Comparison of ENCODE assay signal across 16 cellular contexts in genomic region chr5:78424680-78425079, GRCh38.
DNase-seq lines count a peak whose midpoint lies in the region; ATAC-seq and TF ChIP-seq lines count a peak whose summit lies in the region.
"Had no signal": no experiment of that assay in that cellular context is flagged by ENCODE, and none has a peak within 500 bp of the region (broad histone marks: within the 10 kb centered on the region; RNA-seq: fewer than 3 reads in every experiment).

No MANE protein-coding gene starts in this region.

- no peak for TF ChIP-seq POLR2A in right lobe of liver (IDR thresholded peaks at IDR 0.05)

- POLR2A ChIA-PET in naive thymus-derived CD4-positive, alpha-beta T cell (lab: Charles Lee), result interaction anchor here (0.8 kb wide), 1 partner anchor 21 kb away, joined by 3 read pairs; no protein-coding TSS in a partner anchor

- WGBS in right lobe of liver (ENCODE audit: insufficient coverage, low coverage, low lambda C conversion rate, missing lambda C conversion rate), result 100% methylated on average over 1 of the region's 2 CpGs

- H3K4me1 Mint-ChIP-seq in naive thymus-derived CD4-positive, alpha-beta T cell, result peaks cover 0 to 6% (median 0%) of the 10 kb centered on the region in 7 donors

- no peak for TF ChIP-seq CTCF in right lobe of liver (IDR thresholded peaks at IDR 0.05)

- no peak overlapping the region for H3K27ac Mint-ChIP-seq in naive thymus-derived CD4-positive, alpha-beta T cell
- H3K27ac Mint-ChIP-seq: CD4-positive, alpha-beta T cell had no signal

- intact Hi-C loops in naive thymus-derived CD4-positive, alpha-beta T cell (cut with micrococcal nuclease), result no loop called here
- intact Hi-C loops in right lobe of liver (cut with DNase I), result no loop called here

- H3K36me3 Mint-ChIP-seq in naive thymus-derived CD4-positive, alpha-beta T cell, result peaks cover 13 to 75% (median 47%) of the 10 kb centered on the region in 5 donors

- peak; percentile 18 for ATAC-seq in naive thymus-derived CD4-positive, alpha-beta T cell
- no peak for ATAC-seq in right lobe of liver
- ATAC-seq: HCT116 had no signal

- DNase-seq in NCI-H526 (lab: John Stamatoyannopoulos, UW) (peak; percentile 25 to 30), NCI-H526 treated with DMSO at 0.1 percent for 48 hours (lab: John Stamatoyannopoulos, UW) (no peak), NCI-H1048 (lab: John Stamatoyannopoulos, UW) (peak; percentile 54), hypothalamus (lab: John Stamatoyannopoulos, UW) (no peak), right lobe of liver (no peak)
- no peak for DNase-seq in naive thymus-derived CD4-positive, alpha-beta T cell
- no peak for DNase-seq in stimulated activated naive CD4-positive, alpha-beta T cell treated with Interleukin-2 at 50 U/mL for 16 hours (lab: John Stamatoyannopoulos, UW)
- DNase-seq: ACHN; CD4-positive, alpha-beta T cell; DND-41; GDM1; GM23248; IMR-90; KBM-7 had no signal

- no peak overlapping the region for H3K27ac ChIP-seq in naive thymus-derived CD4-positive, alpha-beta T cell (ENCODE audit: low read depth, low read length)
- no peak overlapping the region for H3K27ac ChIP-seq in right lobe of liver
- H3K27ac ChIP-seq: BLaER1 treated with 17β-estradiol and CSF1 and Interleukin-3, amounts not matched to agents 10 nM and 100 nM; GM23248 had no signal

- no peaks in the 10 kb centered on the region for H3K27me3 ChIP-seq in naive thymus-derived CD4-positive, alpha-beta T cell (ENCODE audit: control insufficient read depth in 2 of 2, insufficient read depth in 2 of 2, low read length in 2 of 2)
- H3K27me3 ChIP-seq in right lobe of liver, result no peaks in the 10 kb centered on the region
- H3K27me3 ChIP-seq: BLaER1 treated with 17β-estradiol and CSF1 and Interleukin-3, amounts not matched to agents 10 nM and 100 nM had no signal

- H3K27me3 Mint-ChIP-seq in naive thymus-derived CD4-positive, alpha-beta T cell, result no peaks in the 10 kb centered on the region
- H3K27me3 Mint-ChIP-seq: CD4-positive, alpha-beta T cell had no signal

- no peak overlapping the region for H3K4me3 ChIP-seq in naive thymus-derived CD4-positive, alpha-beta T cell (ENCODE audit: low read length)
- no peak overlapping the region for H3K4me3 ChIP-seq in right lobe of liver
- H3K4me3 ChIP-seq: BLaER1 treated with 17β-estradiol and CSF1 and Interleukin-3, amounts not matched to agents 10 nM and 100 nM; GM23248 had no signal

- CTCF ChIA-PET in naive thymus-derived CD4-positive, alpha-beta T cell (lab: Charles Lee), result no interaction called here

- no peaks in the 10 kb centered on the region for H3K4me1 ChIP-seq in naive thymus-derived CD4-positive, alpha-beta T cell (ENCODE audit: control insufficient read depth in 2 of 2, insufficient read depth in 2 of 2, low read length in 2 of 2)
- peaks cover 0 to 7% (median 0%) of the 10 kb centered on the region in 4 donors for H3K4me1 ChIP-seq in right lobe of liver

- no peaks in the 10 kb centered on the region for H3K9me3 ChIP-seq in naive thymus-derived CD4-positive, alpha-beta T cell (ENCODE audit: control insufficient read depth in 2 of 3, low read length in 3 of 3)
- H3K9me3 ChIP-seq in right lobe of liver, result no peaks in the 10 kb centered on the region

- peaks cover 0 to 11% (median 4%) of the 10 kb centered on the region in 11 donors for H3K9me3 Mint-ChIP-seq in naive thymus-derived CD4-positive, alpha-beta T cell

- H3K4me3 Mint-ChIP-seq in naive thymus-derived CD4-positive, alpha-beta T cell, result no peak overlapping the region
- H3K4me3 Mint-ChIP-seq: CD4-positive, alpha-beta T cell had no signal

- peaks cover 0 to 5% (median 3%) of the 10 kb centered on the region in 3 experiments for H3K36me3 ChIP-seq in naive thymus-derived CD4-positive, alpha-beta T cell (ENCODE audit: control insufficient read depth in 2 of 3, insufficient read depth in 3 of 3, low read length in 3 of 3)
- H3K36me3 ChIP-seq in right lobe of liver, result peaks cover 0 to 2% (median 0%) of the 10 kb centered on the region in 4 donors

Comparison
In these comparisons a context has a peak if more than half of its experiments do, and no peak if none do; other contexts are left out.
1. DNase-seq: peak in NCI-H526 (2 of 2) and NCI-H1048 (single experiment); none in NCI-H526 treated with DMSO at 0.1 percent for 48 hours (single experiment), naive thymus-derived CD4-positive, alpha-beta T cell (0 of 9), hypothalamus (0 of 51), right lobe of liver (0 of 3) and stimulated activated naive CD4-positive, alpha-beta T cell treated with Interleukin-2 at 50 U/mL for 16 hours (single experiment).